8 cellular contexts compared by ENCODE assay signal in genomic region chr20:461254-462198, GRCh38. TPM values are rescaled to one million over a fixed set of nuclear protein-coding genes. Genes with fewer than 3 reads are reported as not detected.
DNase-seq lines count a peak whose midpoint lies in the region; ATAC-seq and TF ChIP-seq lines count a peak whose summit lies in the region.

No MANE protein-coding gene starts in this region.

- H3K27ac ChIP-seq in IMR-90 (ENCODE audit: insufficient read depth, low read length): peak overlapping the region; percentile 68
- H3K27ac ChIP-seq in mammary epithelial cell (ENCODE audit: insufficient read depth, low read depth, low read length): peak overlapping the region; percentile 69

- ATAC-seq in GM21723 (IDR thresholded peaks at IDR 0.05; ENCODE audit: unreplicated experiment): peak; percentile 40
- peak; percentile 59 for ATAC-seq in IMR-90 (ENCODE audit: low read depth)

- no peak for TF ChIP-seq RAD21 in IMR-90 (IDR thresholded peaks at IDR 0.05; ENCODE audit: low read length)

- H2AFZ ChIP-seq in IMR-90 (replicated peaks; ENCODE audit: low read length, poor library complexity) (peak overlapping the region; percentile 98), mammary epithelial cell (ENCODE audit: low read depth, low read length) (peak overlapping the region; percentile 80)

- no peaks in the 10 kb centered on the region for H3K27me3 ChIP-seq in IMR-90 (ENCODE audit: control insufficient read depth, insufficient read depth, low read length)
- no peaks in the 10 kb centered on the region for H3K27me3 ChIP-seq in mammary epithelial cell (ENCODE audit: insufficient read depth, low read length)

- DNase-seq in GF-D8 (lab: John Stamatoyannopoulos, UW): peak; percentile 5
- peak; percentile 42 for DNase-seq in IMR-90
- DNase-seq in T-helper 22 cell (ENCODE audit: low read depth): peak; percentile 34
- DNase-seq in mammary epithelial cell: peak; percentile 56
- peak; percentile 32 for DNase-seq in kidney glomerular epithelial cell (lab: John Stamatoyannopoulos, UW)
- peak; percentile 55 to 63 for DNase-seq in stimulated activated CD4-positive, alpha-beta T cell treated with anti-CD3 and anti-CD28 coated beads, Interleukin-2, amount 100 ng/mL, for 24 hours
- DNase-seq in inferior parietal cortex (ENCODE audit: extremely low spot score): no peak

- WGBS in IMR-90 (ENCODE audit: extremely low coverage in 2 of 2, insufficient read length in 1 of 2), 2 experiments: 8% methylated on average over 30 of the region's 60 CpGs; no CpG with 5 or more reads in 1 of the 2 experiments
- WGBS in mammary epithelial cell (ENCODE audit: low coverage, missing lambda C conversion rate): 15% methylated on average over 33 of the region's 60 CpGs

- H3K36me3 ChIP-seq in IMR-90 (ENCODE audit: control insufficient read depth, insufficient read depth, low read length): peaks cover 2% of the 10 kb centered on the region; the same call in 1 of the 2 replicates
- H3K36me3 ChIP-seq in mammary epithelial cell (ENCODE audit: insufficient read depth, low read length): no peaks in the 10 kb centered on the region

- dilution Hi-C loops in IMR-90 (cut with HindIII; ENCODE audit: low sequenced_read_pairs, unreplicated experiment) (no loop called here), mammary epithelial cell (cut with HindIII; ENCODE audit: low sequenced_read_pairs) (no loop called here)

- peak overlapping the region; percentile 69 for H3K4me2 ChIP-seq in IMR-90 (ENCODE audit: low read depth, low read length)
- H3K4me2 ChIP-seq in mammary epithelial cell (ENCODE audit: insufficient read depth, low read depth, low read length): peak overlapping the region; percentile 80

- no peak overlapping the region for H2BK20ac ChIP-seq in IMR-90 (ENCODE audit: low read depth, low read length)

- peaks cover 54% of the 10 kb centered on the region for H3K79me2 ChIP-seq in mammary epithelial cell (ENCODE audit: insufficient read depth, low read length)

- no peak for TF ChIP-seq POLR2A in IMR-90 (IDR thresholded peaks at IDR 0.05; ENCODE audit: low read depth, low read length)

- H3K23ac ChIP-seq in IMR-90 (ENCODE audit: low read depth, low read length): peak overlapping the region; percentile 15; the same call in 1 of the 2 replicates

- intact Hi-C loops in IMR-90 (cut with micrococcal nuclease): no loop called here
- intact Hi-C loops in mammary epithelial cell (cut with micrococcal nuclease): loop anchor here (5.0 kb wide), 1 partner anchor 59 kb away; no protein-coding TSS in a partner anchor

- H2AK9ac ChIP-seq in IMR-90 (replicated peaks; ENCODE audit: low read depth, low read length, poor library complexity): peak overlapping the region; percentile 74

- POLR2A ChIA-PET in IMR-90 (lab: Charles Lee; ENCODE audit: unreplicated experiment): no interaction called here

- CTCF ChIA-PET in IMR-90 (lab: Yijun Ruan, JAX) (interaction anchor here (1.0 kb wide), 1 partner anchor 21 kb away, joined by 3 read pairs; no protein-coding TSS in a partner anchor), mammary epithelial cell (lab: Charles Lee; ENCODE audit: low non-redundant PET) (no interaction called here)

- in situ Hi-C loops in IMR-90 (cut with MboI; ENCODE audit: low sequenced_read_pairs): no loop called here
- in situ Hi-C loops in mammary epithelial cell (cut with MboI; ENCODE audit: low sequenced_read_pairs in 2 of 2): no loop called here

- peak overlapping the region; percentile 66; the same call in 1 of the 2 replicates for H4K5ac ChIP-seq in IMR-90 (ENCODE audit: low read depth, low read length)

- H3K14ac ChIP-seq in IMR-90 (replicated peaks; ENCODE audit: low read depth, low read length): peak overlapping the region; percentile 65

- H3K79me1 ChIP-seq in IMR-90 (ENCODE audit: low read depth in 1 of 2, low read length in 2 of 2): peaks cover 0 to 54% of the 10 kb centered on the region in 2 experiments; a peak in 2 of 4 replicates

- peak overlapping the region; percentile 62; the same call in 1 of the 2 replicates for H2AK5ac ChIP-seq in IMR-90 (ENCODE audit: low read depth, low read length)

- peak overlapping the region; percentile 10 for H3K18ac ChIP-seq in IMR-90 (ENCODE audit: low read depth, low read length)

- H4K8ac ChIP-seq in IMR-90 (ENCODE audit: low read depth in 2 of 2, low read length in 2 of 2): peak overlapping the region; percentile 21 to 41; a peak in 1 of 4 replicates

- H3K4me1 ChIP-seq in IMR-90 (ENCODE audit: control insufficient read depth, insufficient read depth, low read length): peaks cover 7% of the 10 kb centered on the region
- H3K4me1 ChIP-seq in mammary epithelial cell (ENCODE audit: insufficient read depth, low read length): peaks cover 22% of the 10 kb centered on the region

- peaks cover 16% of the 10 kb centered on the region for H3K9me1 ChIP-seq in IMR-90 (ENCODE audit: insufficient read depth, low read length)

- TF ChIP-seq CTCF in IMR-90 (conservative IDR thresholded peaks at IDR 0.05; ENCODE audit: low read depth, low read length) (no peak), mammary epithelial cell (conservative IDR thresholded peaks at IDR 0.05 in 1 of 2, IDR thresholded peaks at IDR 0.05 in 1 of 2; ENCODE audit: extremely low read depth in 1 of 2, insufficient read depth in 1 of 2, low read depth in 1 of 2, low read length in 2 of 2) (no peak)

- BruUV-seq in IMR-90 (replicated peaks; lab: Mats Ljungman, UMichigan): no TSS peak
- BruUV-seq in mammary epithelial cell (replicated peaks; lab: Mats Ljungman, UMichigan): no TSS peak

- no peak overlapping the region for H2BK15ac ChIP-seq in IMR-90 (ENCODE audit: low read depth, low read length)

- no peak overlapping the region for H2BK120ac ChIP-seq in IMR-90 (ENCODE audit: low read depth, low read length)

- H3K56ac ChIP-seq in IMR-90 (ENCODE audit: extremely low read depth, insufficient read depth, low read length): peak overlapping the region; percentile 42; the same call in 1 of the 2 replicates

- H3K4ac ChIP-seq in IMR-90 (ENCODE audit: low read depth, low read length): peak overlapping the region; percentile 57

- H3K9me3 ChIP-seq in IMR-90 (ENCODE audit: control insufficient read depth, insufficient read depth, low read length) (no peaks in the 10 kb centered on the region), mammary epithelial cell (replicated peaks; ENCODE audit: insufficient read depth, low read length) (no peaks in the 10 kb centered on the region)

- H2BK5ac ChIP-seq in IMR-90 (ENCODE audit: low read depth, low read length, poor library complexity, severe bottlenecking): peak overlapping the region; percentile 62

- peak overlapping the region; percentile 95 for H3K4me3 ChIP-seq in IMR-90 (ENCODE audit: insufficient read depth, low read depth, low read length)
- peak overlapping the region; percentile 84 to 90 (median 89) for H3K4me3 ChIP-seq in mammary epithelial cell (replicated peaks in 1 of 3; ENCODE audit: insufficient read depth in 1 of 3, low read depth in 2 of 3, low read length in 3 of 3)

- H4K20me1 ChIP-seq in IMR-90 (ENCODE audit: insufficient read depth, low read length) (peaks cover 52% of the 10 kb centered on the region), mammary epithelial cell (ENCODE audit: insufficient read depth, low read length) (no peaks in the 10 kb centered on the region)

- peak overlapping the region; percentile 89 for H3K9ac ChIP-seq in IMR-90 (ENCODE audit: low read depth, low read length)
- peak overlapping the region; percentile 85 for H3K9ac ChIP-seq in mammary epithelial cell (ENCODE audit: insufficient read depth, low read length)

- H4K91ac ChIP-seq in IMR-90 (ENCODE audit: insufficient read depth, low read depth, low read length): peak overlapping the region; percentile 7; the same call in 1 of the 2 replicates

TF ChIP-seq in IMR-90, 13 proteins besides CTCF, POLR2A, EP300 and RAD21:
- TF ChIP-seq CEBPB (IDR thresholded peaks at IDR 0.05; ENCODE audit: low read depth, low read length) (peak; percentile 40), RCOR1 (IDR thresholded peaks at IDR 0.05; ENCODE audit: insufficient replicate concordance, low read length) (no peak), RFX5 (IDR thresholded peaks at IDR 0.05; ENCODE audit: low read depth, low read length) (no peak), MXI1 (IDR thresholded peaks at IDR 0.05; ENCODE audit: borderline replicate concordance, low read depth, low read length) (no peak; the same call in 1 of the 2 replicates), NFE2L2 (IDR thresholded peaks at IDR 0.05; ENCODE audit: low read depth, low read length) (no peak), BHLHE40 (IDR thresholded peaks at IDR 0.05; ENCODE audit: low read depth, low read length) (no peak), FOS (IDR thresholded peaks at IDR 0.05; ENCODE audit: low read depth, low read length) (no peak), ELK1 (IDR thresholded peaks at IDR 0.05; ENCODE audit: borderline replicate concordance, low read depth, low read length) (no peak)

RNA-seq across cellular contexts. Expression of gene TBC1D20, which starts 0.8 kb away (rescaled TPM):
- total RNA-seq in IMR-90 (2012; rRNA removed) (36.7 and 42.8 TPM in 2 replicates), mammary epithelial cell (10 to 100 TPM; 36.5 to 43.2 TPM)
- polyA plus RNA-seq in IMR-90 (2012; rRNA removed) (38.2 and 39.1 TPM in 2 replicates), mammary epithelial cell (31.9 TPM)
- 30.1 and 37.7 TPM in 2 replicates for polyA plus RNA-seq in IMR-90 (2012; cell fraction: cytosol; rRNA removed)
- 39.4 and 49.4 TPM in 2 replicates for polyA plus RNA-seq in IMR-90 (2012; cell fraction: nucleus; rRNA removed; ENCODE audit: low replicate concordance)
- polyA minus RNA-seq in mammary epithelial cell: 36.3 TPM

RNA-seq across cellular contexts. Expression of gene RBCK1, which starts 53.4 kb away (rescaled TPM):
- 29.2 and 29.9 TPM in 2 replicates for total RNA-seq in IMR-90 (2012; rRNA removed)
- polyA plus RNA-seq in IMR-90 (2012; rRNA removed): 84.2 and 89.4 TPM in 2 replicates
- 51.3 and 95.8 TPM in 2 replicates for polyA plus RNA-seq in IMR-90 (2012; cell fraction: cytosol; rRNA removed)
- polyA plus RNA-seq in IMR-90 (2012; cell fraction: nucleus; rRNA removed; ENCODE audit: low replicate concordance): 154 and 323 TPM in 2 replicates
- total RNA-seq in mammary epithelial cell: 100 to 1,000 TPM; 106 to 235 TPM
- 68.3 TPM for polyA plus RNA-seq in mammary epithelial cell
- polyA minus RNA-seq in mammary epithelial cell: 119 TPM
